28 cellular contexts compared by ENCODE assay signal in the genomic region with DNA sequence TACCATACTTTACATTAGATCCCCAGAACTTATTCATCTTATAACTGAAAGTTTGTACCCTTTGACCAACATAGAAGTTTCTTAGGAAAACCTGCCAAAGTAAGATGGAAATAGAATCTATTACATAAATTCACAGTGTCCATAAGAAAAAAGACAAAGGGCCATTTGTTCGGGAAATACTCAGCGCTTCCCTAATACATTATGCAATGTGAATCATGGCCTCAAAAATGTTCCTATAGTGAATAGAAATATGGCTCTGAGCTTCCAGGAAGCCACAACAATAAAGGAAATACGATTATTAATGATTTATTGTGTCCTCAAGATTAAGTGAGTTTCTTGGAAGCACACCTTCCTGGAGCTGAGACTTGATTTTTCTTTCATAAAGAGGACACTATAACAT. TPM values are rescaled to one million over a fixed set of nuclear protein-coding genes. Genes with fewer than 3 reads are reported as not detected.
DNase-seq lines count a peak whose midpoint lies in the region; ATAC-seq, FAIRE-seq and TF ChIP-seq lines count a peak whose summit lies in the region.
"Had no signal": no experiment of that assay in that cellular context is flagged by ENCODE, and none has a peak within 500 bp of the region (broad histone marks: within the 10 kb centered on the region; RNA-seq: fewer than 3 reads in every experiment).

No MANE protein-coding gene starts in this region.

- H3K36me3 Mint-ChIP-seq in astrocyte (ENCODE audit: low read depth, unreplicated experiment) = no peaks in the 10 kb centered on the region
- H3K36me3 Mint-ChIP-seq: CD8-positive, alpha-beta T cell had no signal

- H3K4me1 ChIP-seq in astrocyte (ENCODE audit: insufficient read depth, low read length) = peaks cover 17% of the 10 kb centered on the region
- no peaks in the 10 kb centered on the region for H3K4me1 ChIP-seq in mesendoderm (ENCODE audit: control insufficient read depth, low read depth, low read length)

- no CpG with 5 or more reads among the region's 3 CpGs for WGBS in mesendoderm (ENCODE audit: extremely low coverage, insufficient coverage, low lambda C conversion rate)

- no peak overlapping the region for H4K8ac ChIP-seq in mesendoderm (ENCODE audit: low read depth, low read length)

- no peak overlapping the region for H3K27ac Mint-ChIP-seq in astrocyte (ENCODE audit: unreplicated experiment)
- H3K27ac Mint-ChIP-seq: CD8-positive, alpha-beta T cell; HFFc6 had no signal

- H3K4me2 ChIP-seq in astrocyte (ENCODE audit: low read length) (no peak overlapping the region), mesendoderm (ENCODE audit: low read length) (no peak overlapping the region)
- H3K4me2 ChIP-seq: A549 had no signal

- no peak overlapping the region for H2AK5ac ChIP-seq in mesendoderm (ENCODE audit: low read length)

- no peak overlapping the region for H3K4ac ChIP-seq in mesendoderm (ENCODE audit: low read depth, low read length)

- no peak overlapping the region for H2BK120ac ChIP-seq in mesendoderm (ENCODE audit: low read depth, low read length)

- H4K20me1 ChIP-seq in astrocyte (ENCODE audit: insufficient read depth, low read length) = no peaks in the 10 kb centered on the region

- no peak for TF ChIP-seq CTCF in astrocyte (IDR thresholded peaks at IDR 0.05; ENCODE audit: insufficient read depth, low read depth, low read length)

- H2BK5ac ChIP-seq in mesendoderm (ENCODE audit: low read length) = no peak overlapping the region

- no peak overlapping the region for H2AFZ ChIP-seq in astrocyte (ENCODE audit: low read depth, low read length)

- no peaks in the 10 kb centered on the region for H3K36me3 ChIP-seq in astrocyte (ENCODE audit: insufficient read depth, low read length)
- no peaks in the 10 kb centered on the region for H3K36me3 ChIP-seq in mesendoderm (ENCODE audit: control insufficient read depth, insufficient read depth, low read length)
- H3K36me3 ChIP-seq: HAP-1 had no signal

- no peak for ATAC-seq in GM19328 (IDR thresholded peaks at IDR 0.05; ENCODE audit: unreplicated experiment)
- ATAC-seq: A549; CD8-positive, alpha-beta T cell; Panc1 had no signal

- DNase-seq in HT-29 (ENCODE audit: low spot score) = peak; percentile 59
- peak; percentile 29 for DNase-seq in astrocyte (ENCODE audit: low read depth)
- DNase-seq in kidney tubule cell (ENCODE audit: low spot score) = peak; percentile 13
- DNase-seq in NOMO-1 (lab: John Stamatoyannopoulos, UW; ENCODE audit: unreplicated experiment in 2 of 2) = no peak
- no peak for DNase-seq in mesendoderm
- DNase-seq in NCI-H187 (lab: John Stamatoyannopoulos, UW) = no peak
- DNase-seq: C1 segment of cervical spinal cord; CD8-positive, alpha-beta T cell; DMS79 treated with DMSO at 0.1 percent for 48 hours; GOT3; HFFc6; IMR-90; KG1; NCI-H1048; NCI-H1417; NCI-H1694; NCI-H2081; NCI-H2227 treated with DMSO at 0.1 percent for 48 hours; NCI-H526 treated with DMSO at 0.1 percent for 48 hours; SHP77 had no signal

- H3K79me2 ChIP-seq in astrocyte (ENCODE audit: insufficient read depth, low read length) (no peaks in the 10 kb centered on the region), mesendoderm (ENCODE audit: control insufficient read depth, insufficient read depth, low read length) (no peaks in the 10 kb centered on the region)

- H3K27me3 ChIP-seq in astrocyte (ENCODE audit: insufficient read depth, low read length) (no peaks in the 10 kb centered on the region), mesendoderm (ENCODE audit: insufficient read depth, low read length, poor library complexity) (no peaks in the 10 kb centered on the region)

- H3K4me3 ChIP-seq in astrocyte (ENCODE audit: insufficient read depth, low read depth, low read length) (no peak overlapping the region), mesendoderm (ENCODE audit: low read length) (no peak overlapping the region)
- H3K4me3 ChIP-seq: A549, HAP-1, SK-N-MC had no signal

- no peaks in the 10 kb centered on the region for H3K27me3 Mint-ChIP-seq in astrocyte (ENCODE audit: low read depth, unreplicated experiment)

- H3K9ac ChIP-seq in astrocyte (ENCODE audit: low read length) (no peak overlapping the region), mesendoderm (ENCODE audit: low read length) (no peak overlapping the region)

- no peak overlapping the region for H3K18ac ChIP-seq in mesendoderm (ENCODE audit: low read length)

- H2BK15ac ChIP-seq in mesendoderm (replicated peaks; ENCODE audit: low read depth) = no peak overlapping the region

- peaks cover 34% of the 10 kb centered on the region for H3K4me1 Mint-ChIP-seq in astrocyte (ENCODE audit: low read depth, unreplicated experiment)

- no peaks in the 10 kb centered on the region for H3K79me1 ChIP-seq in mesendoderm (ENCODE audit: low read length)

- FAIRE-seq in astrocyte (lab: Jason Lieb, UNC) = no peak
- FAIRE-seq: A549, GM18507 had no signal

- no peaks in the 10 kb centered on the region for H3K9me3 ChIP-seq in astrocyte (ENCODE audit: insufficient read depth, low read depth, low read length)
- H3K9me3 ChIP-seq: A549, HAP-1 had no signal

- no peak overlapping the region for H4K5ac ChIP-seq in mesendoderm (ENCODE audit: low read length)

- no peak overlapping the region for H3K23ac ChIP-seq in mesendoderm (ENCODE audit: low read length)

- H3K4me3 Mint-ChIP-seq in astrocyte (ENCODE audit: unreplicated experiment) = no peak overlapping the region
- H3K4me3 Mint-ChIP-seq: CD8-positive, alpha-beta T cell; HFFc6 had no signal

- no peak overlapping the region for H3K56ac ChIP-seq in mesendoderm (ENCODE audit: low read length)

- H3K9me3 Mint-ChIP-seq in astrocyte (ENCODE audit: unreplicated experiment) = no peaks in the 10 kb centered on the region
- H3K9me3 Mint-ChIP-seq: CD8-positive, alpha-beta T cell; HFFc6 had no signal

- H3K27ac ChIP-seq in astrocyte (ENCODE audit: low read depth, low read length) = no peak overlapping the region
- H3K27ac ChIP-seq in mesendoderm (ENCODE audit: low read depth, low read length) = no peak overlapping the region
- H3K27ac ChIP-seq: A549, RWPE1, SK-N-MC had no signal

RNA-seq across cellular contexts. Expression of gene GPRC5B, which starts 51.5 kb away (rescaled TPM):
- 0.16 and 0.36 TPM in 2 replicates for total RNA-seq in HT-29 (2014; rRNA removed; shearing (Covaris generic))
- total RNA-seq in astrocyte = 9.3 TPM in 2 replicates
- polyA plus RNA-seq in mesendoderm (2013, experiment 1 of 2) = 87.4 TPM
- polyA plus RNA-seq in mesendoderm (2013, experiment 2 of 2) = 90.0 TPM
- total RNA-seq: OCI-LY7 had no signal

Comparison
In these comparisons a context has a peak if more than half of its experiments do, and no peak if none do; other contexts are left out.
1. DNase-seq: peak in HT-29 (single experiment), astrocyte (single experiment) and kidney tubule cell (single experiment); none in NOMO-1 (0 of 2), mesendoderm (single experiment) and NCI-H187 (0 of 2).